Comparison of ENCODE assay signal across 10 cellular contexts in genomic region chr6:5728726-5729434, GRCh38.
DNase-seq lines count a peak whose midpoint lies in the region; TF ChIP-seq lines count a peak whose summit lies in the region.
"Had no signal": no experiment of that assay in that cellular context is flagged by ENCODE, and none has a peak within 500 bp of the region (broad histone marks: within the 10 kb centered on the region; RNA-seq: fewer than 3 reads in every experiment).

No MANE protein-coding gene starts in this region.

- no peak overlapping the region for H3K4me3 ChIP-seq in mammary epithelial cell (replicated peaks in 1 of 3; ENCODE audit: insufficient read depth in 1 of 3, low read depth in 2 of 3, low read length in 3 of 3)

- H3K9ac ChIP-seq in H9 (ENCODE audit: extremely low read depth, insufficient read length, low read length) (no peak overlapping the region), mammary epithelial cell (ENCODE audit: insufficient read depth, low read length) (no peak overlapping the region)

- no peaks in the 10 kb centered on the region for H4K20me1 ChIP-seq in H9 (ENCODE audit: control insufficient read depth, insufficient read depth, insufficient read length)
- H4K20me1 ChIP-seq in mammary epithelial cell (ENCODE audit: insufficient read depth, low read length): no peaks in the 10 kb centered on the region

- no peaks in the 10 kb centered on the region for H3K9me3 Mint-ChIP-seq in H9

- peak overlapping the region; percentile 1 for H3K18ac ChIP-seq in H9 (ENCODE audit: insufficient read length, low read depth, low read length)

- no peaks in the 10 kb centered on the region for H3K79me1 ChIP-seq in H9 (ENCODE audit: insufficient read depth, low read depth, low read length, poor library complexity, severe bottlenecking)

- H3K36me3 Mint-ChIP-seq in H9 (ENCODE audit: insufficient read depth in 1 of 3, low read depth in 3 of 3): no peaks in the 10 kb centered on the region

- peak overlapping the region in 2 of 3 experiments; percentile 33 to 66; a peak in 2 of 7 replicates for H3K27ac Mint-ChIP-seq in H9
- H3K27ac Mint-ChIP-seq: activated CD8-positive, alpha-beta T cell treated with anti-CD3 and anti-CD28 coated beads, Interleukin-2, amount 10 ng/mL, durations not matched to agents 7 days and 5 days had no signal

- in situ Hi-C loops in mammary epithelial cell (cut with MboI; ENCODE audit: low sequenced_read_pairs in 2 of 2): no loop called here

- H3K4me1 ChIP-seq in H9 (ENCODE audit: insufficient read depth, low read length): no peaks in the 10 kb centered on the region; the same call in 1 of the 2 replicates
- peaks cover 14% of the 10 kb centered on the region for H3K4me1 ChIP-seq in mammary epithelial cell (ENCODE audit: insufficient read depth, low read length)

- H2BK120ac ChIP-seq in H9 (ENCODE audit: low read depth, low read length, poor library complexity, severe bottlenecking): no peak overlapping the region

- CTCF ChIA-PET in mammary epithelial cell (lab: Charles Lee; ENCODE audit: low non-redundant PET): interaction anchor here (0.6 kb wide), 2 partner anchors 230 to 257 kb away, joined by 4 to 6 read pairs; no protein-coding TSS in a partner anchor

- H3T11ph ChIP-seq in H9 (ENCODE audit: low read length): no peak overlapping the region

- H3K27me3 ChIP-seq in H9 (ENCODE audit: insufficient read depth, low read length): no peaks in the 10 kb centered on the region
- H3K27me3 ChIP-seq in mammary epithelial cell (ENCODE audit: insufficient read depth, low read length): no peaks in the 10 kb centered on the region

- TF ChIP-seq CTCF in H9 (conservative IDR thresholded peaks at IDR 0.05) (no peak), mammary epithelial cell (conservative IDR thresholded peaks at IDR 0.05 in 1 of 2, IDR thresholded peaks at IDR 0.05 in 1 of 2; ENCODE audit: extremely low read depth in 1 of 2, insufficient read depth in 1 of 2, low read depth in 1 of 2, low read length in 2 of 2) (no peak)

- no peak overlapping the region for H3K4me3 Mint-ChIP-seq in H9
- H3K4me3 Mint-ChIP-seq: activated CD8-positive, alpha-beta T cell treated with anti-CD3 and anti-CD28 coated beads, Interleukin-2, amount 10 ng/mL, durations not matched to agents 7 days and 5 days had no signal

- intact Hi-C loops in mammary epithelial cell (cut with micrococcal nuclease): no loop called here

- DNase-seq in H9 (no peak), NCI-H2107 (lab: John Stamatoyannopoulos, UW) (peak; percentile 18), mammary epithelial cell (peak; percentile 79), occipital lobe (lab: John Stamatoyannopoulos, UW) (peak; percentile 40), amniotic stem cell (lab: John Stamatoyannopoulos, UW) (no peak), hippocampal formation (lab: John Stamatoyannopoulos, UW) (no peak)
- DNase-seq in activated effector memory CD4-positive, alpha-beta T cell treated with anti-CD3 and anti-CD28 coated beads, Interleukin-2, amount 50 U/mL, for 16 hours: no peak
- DNase-seq: activated CD8-positive, alpha-beta T cell treated with anti-CD3 and anti-CD28 coated beads, Interleukin-2, amount 10 ng/mL, durations not matched to agents 7 days and 5 days; hypothalamus; RPMI8226 had no signal

- H3K23ac ChIP-seq in H9 (ENCODE audit: insufficient read length, low read depth, low read length): no peak overlapping the region

- no peak overlapping the region for H4K8ac ChIP-seq in H9 (replicated peaks; ENCODE audit: insufficient read length, low read depth, low read length)

- no peak overlapping the region for H2BK5ac ChIP-seq in H9 (ENCODE audit: insufficient read length, low read length)

- no peak overlapping the region for H2BK20ac ChIP-seq in H9 (ENCODE audit: low read depth, low read length, poor library complexity, severe bottlenecking)

- H4K91ac ChIP-seq in H9 (ENCODE audit: insufficient read length, low read depth, low read length): no peak overlapping the region

- H2AFZ ChIP-seq in H9 (ENCODE audit: low read length) (no peak overlapping the region), mammary epithelial cell (ENCODE audit: low read depth, low read length) (no peak overlapping the region)

- H2BK12ac ChIP-seq in H9 (ENCODE audit: insufficient read length, low read depth, low read length): no peak overlapping the region

- peaks cover 2% of the 10 kb centered on the region for H3K27me3 Mint-ChIP-seq in H9 (ENCODE audit: low read depth)

- H3K9me3 ChIP-seq in H9 (ENCODE audit: control insufficient read depth, low read depth, low read length) (no peaks in the 10 kb centered on the region), mammary epithelial cell (replicated peaks; ENCODE audit: insufficient read depth, low read length) (no peaks in the 10 kb centered on the region)

- no CpG with 5 or more reads among the region's 21 CpGs for WGBS in H9 (ENCODE audit: extremely low coverage, insufficient read length, low lambda C conversion rate)
- WGBS in mammary epithelial cell (ENCODE audit: low coverage, missing lambda C conversion rate): 65% methylated on average over 19 of the region's 21 CpGs

- H4K5ac ChIP-seq in H9 (ENCODE audit: insufficient read length, low read depth, low read length): no peak overlapping the region

- dilution Hi-C loops in mammary epithelial cell (cut with HindIII; ENCODE audit: low sequenced_read_pairs): no loop called here

- H3K4me2 ChIP-seq in H9 (ENCODE audit: insufficient read depth, insufficient read length, low read length) (no peak overlapping the region), mammary epithelial cell (ENCODE audit: insufficient read depth, low read depth, low read length) (no peak overlapping the region)

- H3K79me2 ChIP-seq in H9 (ENCODE audit: insufficient read depth, low read length) (no peaks in the 10 kb centered on the region), mammary epithelial cell (ENCODE audit: insufficient read depth, low read length) (no peaks in the 10 kb centered on the region)

- H3K56ac ChIP-seq in H9 (ENCODE audit: insufficient read length, low read depth, low read length): no peak overlapping the region

- no peaks in the 10 kb centered on the region for H3K23me2 ChIP-seq in H9 (ENCODE audit: insufficient read length, low read depth, low read length, poor library complexity, severe bottlenecking)

- H3K36me3 ChIP-seq in mammary epithelial cell (ENCODE audit: insufficient read depth, low read length): no peaks in the 10 kb centered on the region

- H3K4me1 Mint-ChIP-seq in H9: peaks cover 19 to 23% of the 10 kb centered on the region in 2 experiments

- BruUV-seq in mammary epithelial cell (replicated peaks; lab: Mats Ljungman, UMichigan): no TSS peak

- H3K27ac ChIP-seq in H9 (ENCODE audit: insufficient read length, low read depth, low read length) (no peak overlapping the region), mammary epithelial cell (ENCODE audit: insufficient read depth, low read depth, low read length) (no peak overlapping the region)

- no peak overlapping the region for H2AK5ac ChIP-seq in H9 (ENCODE audit: insufficient read length, low read length)

- no peak overlapping the region for H2BK15ac ChIP-seq in H9 (ENCODE audit: low read depth, low read length)

- H3K14ac ChIP-seq in H9 (ENCODE audit: insufficient read depth, low read length): no peak overlapping the region

- no peak overlapping the region for H3K4ac ChIP-seq in H9 (ENCODE audit: low read depth, low read length)

Comparison
In these comparisons a context has a peak if more than half of its experiments do, and no peak if none do; other contexts are left out.
1. DNase-seq: peak in NCI-H2107 (single experiment), mammary epithelial cell (single experiment) and occipital lobe (single experiment); none in H9 (single experiment), activated effector memory CD4-positive, alpha-beta T cell treated with anti-CD3 and anti-CD28 coated beads, Interleukin-2, amount 50 U/mL, for 16 hours (single experiment), amniotic stem cell (single experiment) and hippocampal formation (0 of 2).